1 cellular context compared by ENCODE assay signal in the genomic region with DNA sequence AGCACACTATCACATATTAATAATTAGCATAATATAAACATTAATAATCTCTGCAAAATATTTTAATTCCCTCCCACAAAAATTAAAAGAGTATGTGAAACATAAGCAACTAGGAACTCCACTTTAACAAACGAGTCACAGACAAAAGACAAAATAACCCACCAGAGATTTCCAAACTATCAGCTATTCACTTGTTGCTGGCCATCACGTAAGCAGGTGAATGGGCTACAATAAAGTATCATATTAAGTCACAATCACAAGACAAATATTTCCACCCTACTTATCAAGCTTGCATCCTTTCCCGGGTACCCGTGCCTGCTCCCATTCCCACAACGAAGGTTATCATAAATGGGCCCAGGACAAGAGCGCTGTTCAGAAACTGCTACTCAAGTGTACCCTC.
TF ChIP-seq lines count a peak whose summit lies in the region.

No MANE protein-coding gene starts in this region.

TF ChIP-seq in IMR-90, 13 proteins besides CTCF, POLR2A, EP300 and RAD21 (continued from another document):
- TF ChIP-seq, protein P1, sequence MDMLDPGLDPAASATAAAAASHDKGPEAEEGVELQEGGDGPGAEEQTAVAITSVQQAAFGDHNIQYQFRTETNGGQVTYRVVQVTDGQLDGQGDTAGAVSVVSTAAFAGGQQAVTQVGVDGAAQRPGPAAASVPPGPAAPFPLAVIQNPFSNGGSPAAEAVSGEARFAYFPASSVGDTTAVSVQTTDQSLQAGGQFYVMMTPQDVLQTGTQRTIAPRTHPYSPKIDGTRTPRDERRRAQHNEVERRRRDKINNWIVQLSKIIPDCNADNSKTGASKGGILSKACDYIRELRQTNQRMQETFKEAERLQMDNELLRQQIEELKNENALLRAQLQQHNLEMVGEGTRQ (IDR thresholded peaks at IDR 0.05; ENCODE audit: low read depth, low read length) = no peak
- no peak for TF ChIP-seq RFX5 (IDR thresholded peaks at IDR 0.05; ENCODE audit: low read depth, low read length)
- no peak for TF ChIP-seq FOS (IDR thresholded peaks at IDR 0.05; ENCODE audit: low read depth, low read length)
- no peak for TF ChIP-seq BHLHE40 (IDR thresholded peaks at IDR 0.05; ENCODE audit: low read depth, low read length)
